In the genomic region with DNA sequence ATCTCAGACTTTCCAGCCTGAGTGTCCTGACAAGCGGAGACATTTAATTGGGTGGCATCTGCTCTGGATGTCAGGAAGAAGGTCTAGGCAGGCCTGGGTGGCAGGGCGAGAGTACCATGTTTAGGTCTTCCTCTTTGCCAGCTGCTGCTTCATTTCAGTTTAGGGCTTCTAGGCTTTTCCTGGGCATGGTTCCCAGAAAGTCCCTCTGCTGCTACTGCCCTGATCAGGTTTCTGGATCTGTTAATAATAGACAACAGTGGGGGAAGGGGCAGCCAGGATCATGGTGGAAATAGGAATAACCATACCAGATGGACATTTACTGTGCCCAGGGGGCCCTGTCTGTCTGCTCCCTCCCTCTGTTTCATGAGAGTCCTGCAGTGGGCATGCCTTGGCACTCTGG, we compare ENCODE assay signal across 14 cellular contexts. TPM values are rescaled to one million over a fixed set of nuclear protein-coding genes. Genes with fewer than 3 reads are reported as not detected.
A peak's percentile ranks its signal among the peaks of the same experiment; 100 is the strongest.
DNase-seq lines count a peak whose midpoint lies in the region; ATAC-seq, FAIRE-seq and TF ChIP-seq lines count a peak whose summit lies in the region.
"Had no signal": no experiment of that assay in that cellular context is flagged by ENCODE, and none has a peak within 500 bp of the region (broad histone marks: within the 10 kb centered on the region; RNA-seq: fewer than 3 reads in every experiment).

No MANE protein-coding gene starts in this region.

- 100% methylated on average over 1 of the region's 2 CpGs for WGBS in mammary epithelial cell (ENCODE audit: low coverage, missing lambda C conversion rate)
- 75% methylated on average over 2 of the region's 2 CpGs for WGBS in pancreas, 2 donors

- H3K4me1 ChIP-seq in mammary epithelial cell (ENCODE audit: insufficient read depth, low read length) (peaks cover 18% of the 10 kb centered on the region), pancreas (no peaks in the 10 kb centered on the region)

- H3K4me3 ChIP-seq in mammary epithelial cell (replicated peaks in 1 of 3; ENCODE audit: insufficient read depth in 1 of 3, low read depth in 2 of 3, low read length in 3 of 3) (no peak overlapping the region), pancreas (no peak overlapping the region)
- H3K4me3 ChIP-seq: right atrium auricular region had no signal

- no peaks in the 10 kb centered on the region for H3K27me3 Mint-ChIP-seq in activated naive CD8-positive, alpha-beta T cell treated with anti-CD3 and anti-CD28 coated beads for 36 hours

- no peaks in the 10 kb centered on the region for H3K9me3 ChIP-seq in mammary epithelial cell (replicated peaks; ENCODE audit: insufficient read depth, low read length)
- no peaks in the 10 kb centered on the region for H3K9me3 ChIP-seq in pancreas
- H3K9me3 ChIP-seq: right atrium auricular region had no signal

- H3K79me2 ChIP-seq in mammary epithelial cell (ENCODE audit: insufficient read depth, low read length) = no peaks in the 10 kb centered on the region

- no peak overlapping the region for H3K27ac Mint-ChIP-seq in activated naive CD8-positive, alpha-beta T cell treated with anti-CD3 and anti-CD28 coated beads for 36 hours
- H3K27ac Mint-ChIP-seq: activated B cell treated with CpG ODN at 0.5 μM for 24 hours; activated naive CD4-positive, alpha-beta T cell treated with anti-CD3 and anti-CD28 coated beads for 36 hours had no signal

- H3K36me3 ChIP-seq in mammary epithelial cell (ENCODE audit: insufficient read depth, low read length) (no peaks in the 10 kb centered on the region), pancreas (no peaks in the 10 kb centered on the region)
- H3K36me3 ChIP-seq: right atrium auricular region had no signal

- dilution Hi-C loops in mammary epithelial cell (cut with HindIII; ENCODE audit: low sequenced_read_pairs) = loop anchor here (5.0 kb wide), 2 partner anchors 42 to 87 kb away; no protein-coding TSS in a partner anchor

- H3K27me3 ChIP-seq in mammary epithelial cell (ENCODE audit: insufficient read depth, low read length) (no peaks in the 10 kb centered on the region), pancreas (no peaks in the 10 kb centered on the region)
- H3K27me3 ChIP-seq: right atrium auricular region had no signal

- peak overlapping the region; percentile 21 for H2AFZ ChIP-seq in mammary epithelial cell (ENCODE audit: low read depth, low read length)

- H3K9ac ChIP-seq in mammary epithelial cell (ENCODE audit: insufficient read depth, low read length) = no peak overlapping the region

- no peaks in the 10 kb centered on the region for H4K20me1 ChIP-seq in mammary epithelial cell (ENCODE audit: insufficient read depth, low read length)

- H3K9me3 Mint-ChIP-seq in activated naive CD8-positive, alpha-beta T cell treated with anti-CD3 and anti-CD28 coated beads for 36 hours = no peaks in the 10 kb centered on the region
- H3K9me3 Mint-ChIP-seq: activated B cell treated with CpG ODN at 0.5 μM for 24 hours; activated naive CD4-positive, alpha-beta T cell treated with anti-CD3 and anti-CD28 coated beads for 36 hours; H9 had no signal

- peak in 3 of 4 donors; percentile 44 to 66 (median 60) for ATAC-seq in pancreas

- H3K27ac ChIP-seq in mammary epithelial cell (ENCODE audit: insufficient read depth, low read depth, low read length) = no peak overlapping the region
- no peak overlapping the region for H3K27ac ChIP-seq in pancreas
- H3K27ac ChIP-seq: right atrium auricular region had no signal

- intact Hi-C loops in mammary epithelial cell (cut with micrococcal nuclease) (no loop called here), pancreas (cut with DNase I) (no loop called here)

- BruUV-seq in mammary epithelial cell (replicated peaks; lab: Mats Ljungman, UMichigan) = no TSS peak

- TF ChIP-seq CTCF in mammary epithelial cell (conservative IDR thresholded peaks at IDR 0.05 in 1 of 2, IDR thresholded peaks at IDR 0.05 in 1 of 2; ENCODE audit: extremely low read depth in 1 of 2, insufficient read depth in 1 of 2, low read depth in 1 of 2, low read length in 2 of 2) (no peak), pancreas (IDR thresholded peaks at IDR 0.05) (no peak)

- CTCF ChIA-PET in mammary epithelial cell (lab: Charles Lee; ENCODE audit: low non-redundant PET) = no interaction called here

- FAIRE-seq in pancreas (lab: Jason Lieb, UNC) = no peak

- no peaks in the 10 kb centered on the region for H3K4me1 Mint-ChIP-seq in activated naive CD8-positive, alpha-beta T cell treated with anti-CD3 and anti-CD28 coated beads for 36 hours

- H3K4me3 Mint-ChIP-seq in activated naive CD8-positive, alpha-beta T cell treated with anti-CD3 and anti-CD28 coated beads for 36 hours = no peak overlapping the region
- H3K4me3 Mint-ChIP-seq: activated B cell treated with CpG ODN at 0.5 μM for 24 hours; activated naive CD4-positive, alpha-beta T cell treated with anti-CD3 and anti-CD28 coated beads for 36 hours; H9 had no signal

- no peaks in the 10 kb centered on the region for H3K36me3 Mint-ChIP-seq in activated naive CD8-positive, alpha-beta T cell treated with anti-CD3 and anti-CD28 coated beads for 36 hours

- DNase-seq in DMS153 (lab: John Stamatoyannopoulos, UW) (peak; percentile 82), NCI-H2029 (lab: John Stamatoyannopoulos, UW) (peak; percentile 70), mammary epithelial cell (no peak), pancreas (peak in 1 of 6 donors; percentile 20), OCI-M2 (lab: John Stamatoyannopoulos, UW; ENCODE audit: unreplicated experiment) (no peak), GDM1 (lab: John Stamatoyannopoulos, UW) (no peak)
- no peak for DNase-seq in activated naive CD8-positive, alpha-beta T cell treated with anti-CD3 and anti-CD28 coated beads for 36 hours
- DNase-seq in activated CD4-positive, alpha-beta T cell treated with anti-CD3 and anti-CD28 coated beads for 1 hour = no peak
- DNase-seq: activated B cell treated with CpG ODN at 0.5 μM for 24 hours; activated naive CD4-positive, alpha-beta T cell treated with anti-CD3 and anti-CD28 coated beads for 36 hours; effector CD4-positive, alpha-beta T cell; H9; islet precursor cell had no signal

- no peak overlapping the region for H3K4me2 ChIP-seq in mammary epithelial cell (ENCODE audit: insufficient read depth, low read depth, low read length)

- in situ Hi-C loops in mammary epithelial cell (cut with MboI; ENCODE audit: low sequenced_read_pairs in 2 of 2) = no loop called here

RNA-seq across cellular contexts. Expression of a gene that starts 2.3 kb away (rescaled TPM):
- total RNA-seq in mammary epithelial cell (1 to 10 TPM; 1.8 to 5.4 TPM), pancreas (under 1 TPM in 5 of 6 donors, not detected in 1; 0.19 to 0.58 (median 0.34) TPM)
- polyA plus RNA-seq in mammary epithelial cell (2.8 TPM), pancreas (1 to 10 TPM in 1 of 2 donors, under 1 TPM in 1; 0.27 to 1.1 TPM)
- polyA minus RNA-seq in mammary epithelial cell = 20.9 TPM
- total RNA-seq in activated naive CD8-positive, alpha-beta T cell treated with anti-CD3 and anti-CD28 coated beads for 36 hours = under 1 TPM in 1 of 2 experiments, not detected in 1; 0.22 TPM

RNA-seq across cellular contexts. Expression of a gene that starts 36.8 kb away (rescaled TPM):
- 10 to 100 TPM; 39.8 to 53.3 TPM for total RNA-seq in mammary epithelial cell
- polyA plus RNA-seq in mammary epithelial cell = 46.5 TPM
- 82.1 TPM for polyA minus RNA-seq in mammary epithelial cell
- total RNA-seq in pancreas = 10 to 100 TPM; 12.0 to 19.3 (median 13.3) TPM
- polyA plus RNA-seq in pancreas = 10 to 100 TPM; 10.6 to 16.6 TPM
- 100 to 1,000 TPM; 129 to 131 TPM for total RNA-seq in activated naive CD8-positive, alpha-beta T cell treated with anti-CD3 and anti-CD28 coated beads for 36 hours

RNA-seq across cellular contexts. Expression of a gene that starts 37.3 kb away (rescaled TPM):
- 10 to 100 TPM; 10.7 to 14.6 TPM for total RNA-seq in mammary epithelial cell
- polyA plus RNA-seq in mammary epithelial cell = 3.3 TPM
- 13.7 TPM for polyA minus RNA-seq in mammary epithelial cell
- 1 to 10 TPM; 4.0 to 8.6 (median 6.1) TPM for total RNA-seq in pancreas
- polyA plus RNA-seq in pancreas = 1 to 10 TPM; 2.1 to 2.3 TPM
- total RNA-seq in activated naive CD8-positive, alpha-beta T cell treated with anti-CD3 and anti-CD28 coated beads for 36 hours = 10 to 100 TPM; 29.7 to 31.2 TPM

RNA-seq across cellular contexts. Expression of a gene that starts 54.0 kb away (rescaled TPM):
- total RNA-seq in mammary epithelial cell (10 to 100 TPM; 16.0 to 34.5 TPM), pancreas (10 to 100 TPM in 3 of 6 donors, 1 to 10 TPM in 3; 8.6 to 16.7 (median 9.9) TPM)
- polyA plus RNA-seq in mammary epithelial cell (13.5 TPM), pancreas (10 to 100 TPM in 1 of 2 donors, 1 to 10 TPM in 1; 7.9 to 13.8 TPM)
- 73.6 TPM for polyA minus RNA-seq in mammary epithelial cell
- total RNA-seq in activated naive CD8-positive, alpha-beta T cell treated with anti-CD3 and anti-CD28 coated beads for 36 hours = 10 to 100 TPM; 55.2 to 55.4 TPM

RNA-seq across cellular contexts. Expression of a gene that starts 54.0 kb away (rescaled TPM):
- total RNA-seq in mammary epithelial cell (10 to 100 TPM; 28.8 to 53.4 TPM), pancreas (10 to 100 TPM; 16.3 to 34.1 (median 23.1) TPM)
- polyA plus RNA-seq in mammary epithelial cell (54.9 TPM), pancreas (100 to 1,000 TPM in 1 of 2 donors, 10 to 100 TPM in 1; 84.2 to 110 TPM)
- polyA minus RNA-seq in mammary epithelial cell = 98.8 TPM
- 10 to 100 TPM; 90.3 to 96.4 TPM for total RNA-seq in activated naive CD8-positive, alpha-beta T cell treated with anti-CD3 and anti-CD28 coated beads for 36 hours

Comparison
In these comparisons a context has a peak if more than half of its experiments do, and no peak if none do; other contexts are left out.
1. DNase-seq: peak in DMS153 (single experiment) and NCI-H2029 (single experiment); none in mammary epithelial cell (single experiment), activated naive CD8-positive, alpha-beta T cell treated with anti-CD3 and anti-CD28 coated beads for 36 hours (single experiment), activated CD4-positive, alpha-beta T cell treated with anti-CD3 and anti-CD28 coated beads for 1 hour (single experiment), OCI-M2 (single experiment) and GDM1 (single experiment).